ENCODE assay signal across 2 cellular contexts in the genomic region with DNA sequence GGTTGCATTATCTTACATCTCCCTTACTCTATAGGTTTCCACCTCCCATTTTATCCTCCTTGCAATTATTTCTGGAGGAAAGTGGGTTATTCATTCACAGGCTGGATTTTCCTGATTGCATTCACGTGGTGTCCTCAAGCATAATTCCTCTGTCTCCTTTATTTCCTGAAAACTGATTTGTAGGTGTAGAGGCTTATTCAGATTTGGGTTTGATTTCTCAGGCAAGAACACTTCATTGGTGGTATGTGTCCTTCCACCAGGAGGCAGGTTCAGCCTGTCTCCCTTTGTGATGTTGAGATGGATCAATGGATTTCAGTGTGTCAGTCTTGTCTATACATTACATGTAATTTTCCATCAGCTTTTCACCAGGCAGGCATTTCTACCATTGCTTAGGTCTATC.
TF ChIP-seq lines count a peak whose summit lies in the region.

No MANE protein-coding gene starts in this region.

TF ChIP-seq in SK-N-SH, 30 proteins besides CTCF, POLR2A, EP300 and RAD21 (continued from another document):
- TF ChIP-seq, protein P1, sequence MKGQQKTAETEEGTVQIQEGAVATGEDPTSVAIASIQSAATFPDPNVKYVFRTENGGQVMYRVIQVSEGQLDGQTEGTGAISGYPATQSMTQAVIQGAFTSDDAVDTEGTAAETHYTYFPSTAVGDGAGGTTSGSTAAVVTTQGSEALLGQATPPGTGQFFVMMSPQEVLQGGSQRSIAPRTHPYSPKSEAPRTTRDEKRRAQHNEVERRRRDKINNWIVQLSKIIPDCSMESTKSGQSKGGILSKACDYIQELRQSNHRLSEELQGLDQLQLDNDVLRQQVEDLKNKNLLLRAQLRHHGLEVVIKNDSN (IDR thresholded peaks at IDR 0.05; ENCODE audit: borderline replicate concordance, low read depth): no peak
- TF ChIP-seq CHD2 (IDR thresholded peaks at IDR 0.05; ENCODE audit: low read length, partially characterized antibody): no peak
- TF ChIP-seq JUND (IDR thresholded peaks at IDR 0.05): no peak
- no peak for TF ChIP-seq EZH2phosphoT487 (IDR thresholded peaks at IDR 0.05; ENCODE audit: borderline replicate concordance, low read depth)
- TF ChIP-seq, protein P2, sequence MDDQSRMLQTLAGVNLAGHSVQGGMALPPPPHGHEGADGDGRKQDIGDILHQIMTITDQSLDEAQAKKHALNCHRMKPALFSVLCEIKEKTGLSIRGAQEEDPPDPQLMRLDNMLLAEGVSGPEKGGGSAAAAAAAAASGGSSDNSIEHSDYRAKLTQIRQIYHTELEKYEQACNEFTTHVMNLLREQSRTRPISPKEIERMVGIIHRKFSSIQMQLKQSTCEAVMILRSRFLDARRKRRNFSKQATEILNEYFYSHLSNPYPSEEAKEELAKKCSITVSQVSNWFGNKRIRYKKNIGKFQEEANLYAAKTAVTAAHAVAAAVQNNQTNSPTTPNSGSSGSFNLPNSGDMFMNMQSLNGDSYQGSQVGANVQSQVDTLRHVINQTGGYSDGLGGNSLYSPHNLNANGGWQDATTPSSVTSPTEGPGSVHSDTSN (IDR thresholded peaks at IDR 0.05): no peak
- TF ChIP-seq, protein P3, sequence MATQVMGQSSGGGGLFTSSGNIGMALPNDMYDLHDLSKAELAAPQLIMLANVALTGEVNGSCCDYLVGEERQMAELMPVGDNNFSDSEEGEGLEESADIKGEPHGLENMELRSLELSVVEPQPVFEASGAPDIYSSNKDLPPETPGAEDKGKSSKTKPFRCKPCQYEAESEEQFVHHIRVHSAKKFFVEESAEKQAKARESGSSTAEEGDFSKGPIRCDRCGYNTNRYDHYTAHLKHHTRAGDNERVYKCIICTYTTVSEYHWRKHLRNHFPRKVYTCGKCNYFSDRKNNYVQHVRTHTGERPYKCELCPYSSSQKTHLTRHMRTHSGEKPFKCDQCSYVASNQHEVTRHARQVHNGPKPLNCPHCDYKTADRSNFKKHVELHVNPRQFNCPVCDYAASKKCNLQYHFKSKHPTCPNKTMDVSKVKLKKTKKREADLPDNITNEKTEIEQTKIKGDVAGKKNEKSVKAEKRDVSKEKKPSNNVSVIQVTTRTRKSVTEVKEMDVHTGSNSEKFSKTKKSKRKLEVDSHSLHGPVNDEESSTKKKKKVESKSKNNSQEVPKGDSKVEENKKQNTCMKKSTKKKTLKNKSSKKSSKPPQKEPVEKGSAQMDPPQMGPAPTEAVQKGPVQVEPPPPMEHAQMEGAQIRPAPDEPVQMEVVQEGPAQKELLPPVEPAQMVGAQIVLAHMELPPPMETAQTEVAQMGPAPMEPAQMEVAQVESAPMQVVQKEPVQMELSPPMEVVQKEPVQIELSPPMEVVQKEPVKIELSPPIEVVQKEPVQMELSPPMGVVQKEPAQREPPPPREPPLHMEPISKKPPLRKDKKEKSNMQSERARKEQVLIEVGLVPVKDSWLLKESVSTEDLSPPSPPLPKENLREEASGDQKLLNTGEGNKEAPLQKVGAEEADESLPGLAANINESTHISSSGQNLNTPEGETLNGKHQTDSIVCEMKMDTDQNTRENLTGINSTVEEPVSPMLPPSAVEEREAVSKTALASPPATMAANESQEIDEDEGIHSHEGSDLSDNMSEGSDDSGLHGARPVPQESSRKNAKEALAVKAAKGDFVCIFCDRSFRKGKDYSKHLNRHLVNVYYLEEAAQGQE (IDR thresholded peaks at IDR 0.05; ENCODE audit: low read depth, low read length): no peak
- no peak for TF ChIP-seq MEF2A (IDR thresholded peaks at IDR 0.05; ENCODE audit: borderline replicate concordance, low read depth)
- TF ChIP-seq, protein P4, sequence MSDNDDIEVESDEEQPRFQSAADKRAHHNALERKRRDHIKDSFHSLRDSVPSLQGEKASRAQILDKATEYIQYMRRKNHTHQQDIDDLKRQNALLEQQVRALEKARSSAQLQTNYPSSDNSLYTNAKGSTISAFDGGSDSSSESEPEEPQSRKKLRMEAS (IDR thresholded peaks at IDR 0.05; ENCODE audit: low read depth): no peak
- TF ChIP-seq TAF1 (IDR thresholded peaks at IDR 0.05; ENCODE audit: borderline replicate concordance, low read depth, low read length): no peak
- no peak for TF ChIP-seq NFIC (IDR thresholded peaks at IDR 0.05; ENCODE audit: borderline replicate concordance)
- TF ChIP-seq SMC3 (IDR thresholded peaks at IDR 0.05; ENCODE audit: low read depth, low read length): no peak
- TF ChIP-seq MXI1 (IDR thresholded peaks at IDR 0.05; ENCODE audit: low read depth, low read length): no peak
- TF ChIP-seq RFX5 (IDR thresholded peaks at IDR 0.05; ENCODE audit: low read length): no peak
- TF ChIP-seq YY1 (IDR thresholded peaks at IDR 0.05; ENCODE audit: low read depth): no peak
- TF ChIP-seq FOXJ3 (CRISPR knock-in tag; IDR thresholded peaks at IDR 0.05): no peak
- TF ChIP-seq NRF1 (IDR thresholded peaks at IDR 0.05; ENCODE audit: low read depth, low read length): no peak
TF ChIP-seq in SK-N-SH: peak in this region for 0.

TF ChIP-seq in SK-N-SH treated with all-trans-retinoic acid at 6 μM for 48 hours, 23 proteins besides CTCF, POLR2A, EP300 and RAD21 (continued from another document):
- TF ChIP-seq, protein P5, sequence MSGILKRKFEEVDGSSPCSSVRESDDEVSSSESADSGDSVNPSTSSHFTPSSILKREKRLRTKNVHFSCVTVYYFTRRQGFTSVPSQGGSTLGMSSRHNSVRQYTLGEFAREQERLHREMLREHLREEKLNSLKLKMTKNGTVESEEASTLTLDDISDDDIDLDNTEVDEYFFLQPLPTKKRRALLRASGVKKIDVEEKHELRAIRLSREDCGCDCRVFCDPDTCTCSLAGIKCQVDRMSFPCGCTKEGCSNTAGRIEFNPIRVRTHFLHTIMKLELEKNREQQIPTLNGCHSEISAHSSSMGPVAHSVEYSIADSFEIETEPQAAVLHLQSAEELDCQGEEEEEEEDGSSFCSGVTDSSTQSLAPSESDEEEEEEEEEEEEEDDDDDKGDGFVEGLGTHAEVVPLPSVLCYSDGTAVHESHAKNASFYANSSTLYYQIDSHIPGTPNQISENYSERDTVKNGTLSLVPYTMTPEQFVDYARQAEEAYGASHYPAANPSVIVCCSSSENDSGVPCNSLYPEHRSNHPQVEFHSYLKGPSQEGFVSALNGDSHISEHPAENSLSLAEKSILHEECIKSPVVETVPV (CRISPR knock-in tag; IDR thresholded peaks at IDR 0.05): no peak
- TF ChIP-seq ARNTL (CRISPR knock-in tag; IDR thresholded peaks at IDR 0.05; ENCODE audit: borderline replicate concordance, low read depth): no peak
- no peak for TF ChIP-seq ESRRG (CRISPR knock-in tag; IDR thresholded peaks at IDR 0.05)
- TF ChIP-seq, protein P6, sequence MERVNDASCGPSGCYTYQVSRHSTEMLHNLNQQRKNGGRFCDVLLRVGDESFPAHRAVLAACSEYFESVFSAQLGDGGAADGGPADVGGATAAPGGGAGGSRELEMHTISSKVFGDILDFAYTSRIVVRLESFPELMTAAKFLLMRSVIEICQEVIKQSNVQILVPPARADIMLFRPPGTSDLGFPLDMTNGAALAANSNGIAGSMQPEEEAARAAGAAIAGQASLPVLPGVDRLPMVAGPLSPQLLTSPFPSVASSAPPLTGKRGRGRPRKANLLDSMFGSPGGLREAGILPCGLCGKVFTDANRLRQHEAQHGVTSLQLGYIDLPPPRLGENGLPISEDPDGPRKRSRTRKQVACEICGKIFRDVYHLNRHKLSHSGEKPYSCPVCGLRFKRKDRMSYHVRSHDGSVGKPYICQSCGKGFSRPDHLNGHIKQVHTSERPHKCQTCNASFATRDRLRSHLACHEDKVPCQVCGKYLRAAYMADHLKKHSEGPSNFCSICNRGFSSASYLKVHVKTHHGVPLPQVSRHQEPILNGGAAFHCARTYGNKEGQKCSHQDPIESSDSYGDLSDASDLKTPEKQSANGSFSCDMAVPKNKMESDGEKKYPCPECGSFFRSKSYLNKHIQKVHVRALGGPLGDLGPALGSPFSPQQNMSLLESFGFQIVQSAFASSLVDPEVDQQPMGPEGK (CRISPR knock-in tag; IDR thresholded peaks at IDR 0.05; ENCODE audit: borderline replicate concordance): no peak
- TF ChIP-seq PPARA (CRISPR knock-in tag; IDR thresholded peaks at IDR 0.05; ENCODE audit: borderline replicate concordance): no peak
- TF ChIP-seq ZNF565 (CRISPR knock-in tag; conservative IDR thresholded peaks at IDR 0.05; ENCODE audit: low read depth): no peak
- no peak for TF ChIP-seq BACH2 (CRISPR knock-in tag; IDR thresholded peaks at IDR 0.05; ENCODE audit: borderline replicate concordance)
- no peak for TF ChIP-seq ISL1 (CRISPR knock-in tag; IDR thresholded peaks at IDR 0.05)
- TF ChIP-seq ZNF70 (CRISPR knock-in tag; IDR thresholded peaks at IDR 0.05): no peak
- no peak for TF ChIP-seq OSR1 (CRISPR knock-in tag; IDR thresholded peaks at IDR 0.05)
TF ChIP-seq in SK-N-SH treated with all-trans-retinoic acid at 6 μM for 48 hours: peak in this region for 0.
